8 cellular contexts compared by ENCODE assay signal in genomic region chr6:52233975-52234823, GRCh38. TPM values are rescaled to one million over a fixed set of nuclear protein-coding genes. Genes with fewer than 3 reads are reported as not detected.
DNase-seq lines count a peak whose midpoint lies in the region; ATAC-seq and TF ChIP-seq lines count a peak whose summit lies in the region.

No MANE protein-coding gene starts in this region.

- H3K36me3 ChIP-seq in OCI-LY1 (ENCODE audit: insufficient read depth, low read length) (no peaks in the 10 kb centered on the region), neural cell (ENCODE audit: insufficient read depth, low read length) (no peaks in the 10 kb centered on the region)

- H3K4me3 ChIP-seq in OCI-LY1 (ENCODE audit: low read depth, low read length, poor library complexity, severe bottlenecking), result no peak overlapping the region
- H3K4me3 ChIP-seq in neural cell (ENCODE audit: low read length), result no peak overlapping the region

- H3K9ac ChIP-seq in OCI-LY1 (ENCODE audit: low read length) (no peak overlapping the region), neural cell (ENCODE audit: low read length) (no peak overlapping the region)

- H3K27me3 ChIP-seq in OCI-LY1 (ENCODE audit: insufficient read depth, low read length), result 0 out of 2 replicates have a peak, but pooled peaks cover 4% of the 10 kb centered on the region
- H3K27me3 ChIP-seq in neural cell (ENCODE audit: insufficient read depth, low read depth, low read length), result no peaks in the 10 kb centered on the region

- TF ChIP-seq EP300 in neural cell (conservative IDR thresholded peaks at IDR 0.05; ENCODE audit: poor library complexity, severe bottlenecking), result no peak

- no peak overlapping the region for H3K4me2 ChIP-seq in OCI-LY1 (ENCODE audit: low read length)
- no peak overlapping the region for H3K4me2 ChIP-seq in neural cell (ENCODE audit: low read length)

- no peak overlapping the region for H3K4me3 Mint-ChIP-seq in chondrocyte (ENCODE audit: unreplicated experiment)

- H3K4me1 Mint-ChIP-seq in chondrocyte (ENCODE audit: low read depth), result no peaks in the 10 kb centered on the region

- no peaks in the 10 kb centered on the region for H3K36me3 Mint-ChIP-seq in chondrocyte (ENCODE audit: low read depth)

- ATAC-seq in GM19395 (IDR thresholded peaks at IDR 0.05; ENCODE audit: unreplicated experiment), result peak; percentile 83
- ATAC-seq in HG03520 (IDR thresholded peaks at IDR 0.05; ENCODE audit: unreplicated experiment), result peak; percentile 65

- H3K27me3 Mint-ChIP-seq in chondrocyte (ENCODE audit: low read depth), result peaks cover 31% of the 10 kb centered on the region

- no peak overlapping the region for H3K27ac ChIP-seq in OCI-LY1 (ENCODE audit: low read depth, low read length, poor library complexity, severe bottlenecking)
- H3K27ac ChIP-seq in neural cell (ENCODE audit: low read length), result no peak overlapping the region

- H3K4me1 ChIP-seq in OCI-LY1 (ENCODE audit: insufficient read depth, low read length, severe bottlenecking), result no peaks in the 10 kb centered on the region

- H2AFZ ChIP-seq in OCI-LY1 (ENCODE audit: low read length), result no peak overlapping the region
- H2AFZ ChIP-seq in neural cell (ENCODE audit: low read depth, low read length), result no peak overlapping the region

- H3K27ac Mint-ChIP-seq in chondrocyte (ENCODE audit: unreplicated experiment), result no peak overlapping the region

- H3K9me2 ChIP-seq in OCI-LY1 (ENCODE audit: low read depth, low read length) (no peaks in the 10 kb centered on the region), neural cell (ENCODE audit: insufficient read depth, low read length) (no peaks in the 10 kb centered on the region)

- peak; percentile 8 to 13 for DNase-seq in NCI-H524 (lab: John Stamatoyannopoulos, UW)
- DNase-seq in NCI-H524 treated with DMSO at 0.1 percent for 48 hours (lab: John Stamatoyannopoulos, UW), result no peak
- DNase-seq in chondrocyte (ENCODE audit: low spot score), result no peak
- no peak for DNase-seq in putamen (ENCODE audit: low spot score)

- peak; percentile 42; the same call in 1 of the 2 replicates for TF ChIP-seq CTCF in OCI-LY1 (IDR thresholded peaks at IDR 0.05; ENCODE audit: low read length)
- peak; percentile 75 for TF ChIP-seq CTCF in chondrocyte (IDR thresholded peaks at IDR 0.05)
- TF ChIP-seq CTCF in neural cell (IDR thresholded peaks at IDR 0.05; ENCODE audit: poor library complexity, severe bottlenecking), result peak; percentile 44

- H3K79me2 ChIP-seq in OCI-LY1 (ENCODE audit: insufficient read depth, low read length) (no peaks in the 10 kb centered on the region), neural cell (replicated peaks; ENCODE audit: insufficient read depth, low read length) (no peaks in the 10 kb centered on the region)

- peak; percentile 44 for TF ChIP-seq RAD21 in neural cell (conservative IDR thresholded peaks at IDR 0.05)

- H3F3A ChIP-seq in OCI-LY1 (ENCODE audit: insufficient read depth, low read length), result no peaks in the 10 kb centered on the region
- no peaks in the 10 kb centered on the region for H3F3A ChIP-seq in neural cell (ENCODE audit: insufficient read depth, low read length, poor library complexity, severe bottlenecking)

- H3K9me3 Mint-ChIP-seq in chondrocyte (ENCODE audit: low read depth), result no peaks in the 10 kb centered on the region

- H3K9me3 ChIP-seq in OCI-LY1 (ENCODE audit: low read length) (no peaks in the 10 kb centered on the region), neural cell (ENCODE audit: low read length) (no peaks in the 10 kb centered on the region)

- no peaks in the 10 kb centered on the region for H4K20me1 ChIP-seq in OCI-LY1 (ENCODE audit: insufficient read depth, low read length)
- H4K20me1 ChIP-seq in neural cell (ENCODE audit: insufficient read depth), result no peaks in the 10 kb centered on the region

TF ChIP-seq in neural cell, 6 proteins besides CTCF, POLR2A, EP300 and RAD21:
- TF ChIP-seq SMC3 (conservative IDR thresholded peaks at IDR 0.05; ENCODE audit: poor library complexity), result peak; percentile 30
- TF ChIP-seq TAF1 (IDR thresholded peaks at IDR 0.05; ENCODE audit: low read depth), result no peak
- TF ChIP-seq REST (IDR thresholded peaks at IDR 0.05; ENCODE audit: borderline replicate concordance), result no peak

RNA-seq across cellular contexts. Expression of gene IL17F, which starts 10.1 kb away (rescaled TPM):
- total RNA-seq in chondrocyte, result not detected in 3 replicates
- not detected in 2 replicates for polyA plus RNA-seq in neural cell
- not detected in 2 replicates for polyA minus RNA-seq in neural cell

RNA-seq across cellular contexts. Expression of gene IL17A, which starts 48.0 kb away (rescaled TPM):
- not detected in 3 replicates for total RNA-seq in chondrocyte
- not detected in 2 replicates for polyA plus RNA-seq in neural cell
- polyA minus RNA-seq in neural cell, result not detected in 2 replicates

RNA-seq across cellular contexts. Expression of gene MCM3, which starts 50.3 kb away (rescaled TPM):
- total RNA-seq in chondrocyte, result 23.0 to 55.0 TPM (median 24.9 TPM) in 3 replicates
- polyA plus RNA-seq in neural cell, result 8.6 and 8.8 TPM in 2 replicates
- 9.7 and 13.8 TPM in 2 replicates for polyA minus RNA-seq in neural cell

Comparison
In these comparisons a context has a peak if more than half of its experiments do, and no peak if none do; other contexts are left out.
1. DNase-seq: peak in NCI-H524 (2 of 2); none in NCI-H524 treated with DMSO at 0.1 percent for 48 hours (single experiment), chondrocyte (single experiment) and putamen (single experiment).
2. Peak in every context shown above with its lines, with median percentiles within 50 percentile points of each other: CTCF ChIP-seq.